In genomic region chr10:61779950-61780659, GRCh38 we compare ENCODE assay signal across 8 cellular contexts.
DNase-seq lines count a peak whose midpoint lies in the region; ATAC-seq and TF ChIP-seq lines count a peak whose summit lies in the region.

No MANE protein-coding gene starts in this region.

- intact Hi-C loops in uterus (cut with DNase I; ENCODE audit: low total_unique reads), result no loop called here
- intact Hi-C loops in stomach (cut with DNase I; ENCODE audit: low total_unique reads), result no loop called here

- TF ChIP-seq CTCF in uterus (IDR thresholded peaks at IDR 0.05), result no peak
- no peak for TF ChIP-seq CTCF in stomach (IDR thresholded peaks at IDR 0.05)

- WGBS in stomach, 5 donors, result 45 to 65% (median 62%) methylated on average over 9 of the region's 9 CpGs

- TF ChIP-seq POLR2A in uterus (IDR thresholded peaks at IDR 0.05), result no peak
- no peak for TF ChIP-seq POLR2A in stomach (IDR thresholded peaks at IDR 0.05)

- H3K4me1 ChIP-seq in adipocyte (ENCODE audit: control insufficient read depth, insufficient read depth, low read length), result no peaks in the 10 kb centered on the region
- no peaks in the 10 kb centered on the region for H3K4me1 ChIP-seq in uterus
- H3K4me1 ChIP-seq in stomach, result no peaks in the 10 kb centered on the region

- no peak overlapping the region for H3K4me3 ChIP-seq in adipocyte (ENCODE audit: low read length)
- H3K4me3 ChIP-seq in uterus, result no peak overlapping the region
- H3K4me3 ChIP-seq in stomach, result no peak overlapping the region

- H3K27me3 ChIP-seq in adipocyte (replicated peaks; ENCODE audit: control insufficient read depth, insufficient read depth, low read length) (no peaks in the 10 kb centered on the region), uterus (no peaks in the 10 kb centered on the region), stomach (no peaks in the 10 kb centered on the region)

- no peaks in the 10 kb centered on the region for H3K36me3 ChIP-seq in adipocyte (ENCODE audit: control insufficient read depth, insufficient read depth, low read length, severe bottlenecking)
- H3K36me3 ChIP-seq in uterus, result no peaks in the 10 kb centered on the region
- H3K36me3 ChIP-seq in stomach, result no peaks in the 10 kb centered on the region

- TF ChIP-seq EP300 in stomach (IDR thresholded peaks at IDR 0.05), result no peak

- peak overlapping the region in 1 of 2 donors; percentile 2 for H3K27ac ChIP-seq in uterus
- peak overlapping the region in 2 of 5 donors; percentile 2 to 7 for H3K27ac ChIP-seq in stomach

- DNase-seq in stimulated activated CD4-positive, alpha-beta T cell treated with anti-CD3 and anti-CD28 coated beads, Interleukin-1b, Interleukin-23, amount 100 ng/mL, for 48 hours, result peak; percentile 35
- no peak for DNase-seq in stimulated activated CD4-positive, alpha-beta T cell treated with anti-CD3 and anti-CD28 coated beads, Interleukin-4, amount 100 ng/mL, for 4 hours
- DNase-seq in adipocyte (ENCODE audit: low read depth) (peak; percentile 31), islet precursor cell (peak; percentile 55), uterus (peak; percentile 48 to 62), stomach (no peak), NCI-H2171 (lab: John Stamatoyannopoulos, UW) (no peak)

- H3K9me3 ChIP-seq in adipocyte (ENCODE audit: control insufficient read depth, low read length), result no peaks in the 10 kb centered on the region
- H3K9me3 ChIP-seq in uterus, result no peaks in the 10 kb centered on the region
- no peaks in the 10 kb centered on the region for H3K9me3 ChIP-seq in stomach

- ATAC-seq in GM21447 (IDR thresholded peaks at IDR 0.05; ENCODE audit: unreplicated experiment), result no peak

- no peak overlapping the region for H3K9ac ChIP-seq in adipocyte (ENCODE audit: low read length)

Comparison
In these comparisons a context has a peak if more than half of its experiments do, and no peak if none do; other contexts are left out.
1. DNase-seq: peak in stimulated activated CD4-positive, alpha-beta T cell treated with anti-CD3 and anti-CD28 coated beads, Interleukin-1b, Interleukin-23, amount 100 ng/mL, for 48 hours (single experiment), adipocyte (single experiment), islet precursor cell (single experiment) and uterus (2 of 2); none in stimulated activated CD4-positive, alpha-beta T cell treated with anti-CD3 and anti-CD28 coated beads, Interleukin-4, amount 100 ng/mL, for 4 hours (0 of 2), stomach (single experiment) and NCI-H2171 (single experiment).